12 cellular contexts compared by ENCODE assay signal in the genomic region with DNA sequence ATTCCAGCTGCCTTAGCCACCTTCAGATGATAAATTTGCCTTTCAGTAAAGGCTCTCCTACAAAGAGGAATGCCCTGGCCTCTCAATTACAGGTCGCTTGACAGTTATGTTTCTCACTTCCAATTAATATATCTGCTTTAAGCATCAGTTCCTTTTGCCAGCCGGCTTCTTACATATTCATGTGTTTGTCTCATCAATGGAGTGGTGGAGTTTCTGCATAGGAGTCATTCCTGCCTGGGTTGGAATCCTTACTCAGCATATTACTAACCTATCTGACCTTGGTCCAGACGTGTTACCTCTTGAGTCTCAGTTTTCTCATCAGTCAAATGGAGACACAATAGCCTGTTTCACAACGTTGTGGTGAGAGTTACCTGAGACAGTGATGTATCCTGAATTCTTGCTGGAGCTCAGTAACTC. TPM values are rescaled to one million over a fixed set of nuclear protein-coding genes. Genes with fewer than 3 reads are reported as not detected.
DNase-seq lines count a peak whose midpoint lies in the region; ATAC-seq and TF ChIP-seq lines count a peak whose summit lies in the region.
"Had no signal": no experiment of that assay in that cellular context is flagged by ENCODE, and none has a peak within 500 bp of the region (broad histone marks: within the 10 kb centered on the region; RNA-seq: fewer than 3 reads in every experiment).

No MANE protein-coding gene starts in this region.

- no peak overlapping the region for H3K4ac ChIP-seq in mesendoderm (ENCODE audit: low read depth, low read length)

- H3K27ac ChIP-seq in HUES64 (ENCODE audit: low read depth, low read length) (peak overlapping the region; percentile 46; the same call in 1 of the 2 replicates), mesendoderm (ENCODE audit: low read depth, low read length) (no peak overlapping the region)

- 69% methylated on average over 4 of the region's 4 CpGs for WGBS in HUES64
- no CpG with 5 or more reads among the region's 4 CpGs for WGBS in mesendoderm (ENCODE audit: extremely low coverage, insufficient coverage, low lambda C conversion rate)

- CTCF ChIA-PET in Calu3 (lab: Charles Lee) = interaction anchor here (0.6 to 3.3 kb wide), 8 partner anchors 10 to 119 kb away, joined by 3 to 59 read pairs (median 8); a partner anchor contains a TSS

- no peak overlapping the region for H3K4me2 ChIP-seq in mesendoderm (ENCODE audit: low read length)

- H4K8ac ChIP-seq in mesendoderm (ENCODE audit: low read depth, low read length) = no peak overlapping the region

- H3K27me3 ChIP-seq in HUES64 (ENCODE audit: insufficient read depth, low read length) (no peaks in the 10 kb centered on the region), mesendoderm (ENCODE audit: insufficient read depth, low read length, poor library complexity) (no peaks in the 10 kb centered on the region)
- H3K27me3 ChIP-seq: left lung, tibial nerve had no signal

- no peak overlapping the region for H2BK15ac ChIP-seq in mesendoderm (replicated peaks; ENCODE audit: low read depth)

- H3K4me1 Mint-ChIP-seq in Calu3 (ENCODE audit: low read depth, unreplicated experiment) = peaks cover 29% of the 10 kb centered on the region
- H3K4me1 Mint-ChIP-seq in activated naive CD8-positive, alpha-beta T cell treated with anti-CD3 and anti-CD28 coated beads, Interleukin-2, amount 50 U/mL, for 24 hours = peaks cover 43% of the 10 kb centered on the region

- no peak overlapping the region for H3K56ac ChIP-seq in mesendoderm (ENCODE audit: low read length)

- H3K9ac ChIP-seq in HUES64 (ENCODE audit: low read depth, low read length) (no peak overlapping the region), mesendoderm (ENCODE audit: low read length) (peak overlapping the region; percentile 5)
- H3K9ac ChIP-seq: parathyroid adenoma had no signal

- H2BK5ac ChIP-seq in mesendoderm (ENCODE audit: low read length) = no peak overlapping the region

- DNase-seq in Calu3 (no peak), mesendoderm (no peak), activated gamma-delta T cell treated with Interleukin-2 at 50 U/mL for 16 hours (no peak), GM03348 (ENCODE audit: low spot score) (no peak), nucleus accumbens (lab: John Stamatoyannopoulos, UW) (no peak), activated gamma-delta T cell (lab: John Stamatoyannopoulos, UW) (no peak)
- no peak for DNase-seq in activated naive CD8-positive, alpha-beta T cell treated with anti-CD3 and anti-CD28 coated beads, Interleukin-2, amount 50 U/mL, for 24 hours
- DNase-seq: stimulated activated CD4-positive, alpha-beta T cell treated with anti-CD3 and anti-CD28 coated beads, Interleukin-4, amount 100 ng/mL, for 1 hour had no signal

- H3K79me2 ChIP-seq in mesendoderm (ENCODE audit: control insufficient read depth, insufficient read depth, low read length) = no peaks in the 10 kb centered on the region
- H3K79me2 ChIP-seq: parathyroid adenoma had no signal

- H4K5ac ChIP-seq in mesendoderm (ENCODE audit: low read length) = no peak overlapping the region

- peak overlapping the region; percentile 96 for H3K27ac Mint-ChIP-seq in Calu3 (ENCODE audit: unreplicated experiment)
- H3K27ac Mint-ChIP-seq in activated naive CD8-positive, alpha-beta T cell treated with anti-CD3 and anti-CD28 coated beads, Interleukin-2, amount 50 U/mL, for 24 hours = peak overlapping the region; percentile 94

- no peak overlapping the region for H2BK120ac ChIP-seq in mesendoderm (ENCODE audit: low read depth, low read length)

- H3K9me3 Mint-ChIP-seq in Calu3 (ENCODE audit: low read depth, unreplicated experiment) = no peaks in the 10 kb centered on the region
- H3K9me3 Mint-ChIP-seq in activated naive CD8-positive, alpha-beta T cell treated with anti-CD3 and anti-CD28 coated beads, Interleukin-2, amount 50 U/mL, for 24 hours = no peaks in the 10 kb centered on the region

- no peaks in the 10 kb centered on the region for H3K36me3 ChIP-seq in HUES64 (ENCODE audit: insufficient read depth, low read length)
- no peaks in the 10 kb centered on the region for H3K36me3 ChIP-seq in mesendoderm (ENCODE audit: control insufficient read depth, insufficient read depth, low read length)
- H3K36me3 ChIP-seq: left lung, tibial nerve had no signal

- H2AK5ac ChIP-seq in mesendoderm (ENCODE audit: low read length) = no peak overlapping the region

- peaks cover 22% of the 10 kb centered on the region for H3K36me3 Mint-ChIP-seq in Calu3 (ENCODE audit: insufficient read depth, unreplicated experiment)
- H3K36me3 Mint-ChIP-seq in activated naive CD8-positive, alpha-beta T cell treated with anti-CD3 and anti-CD28 coated beads, Interleukin-2, amount 50 U/mL, for 24 hours (ENCODE audit: low read depth) = no peaks in the 10 kb centered on the region

- H3K4me3 ChIP-seq in HUES64 (ENCODE audit: low read length) (no peak overlapping the region), mesendoderm (ENCODE audit: low read length) (no peak overlapping the region)
- H3K4me3 ChIP-seq: left lung, tibial nerve had no signal

- no peak overlapping the region for H3K23ac ChIP-seq in mesendoderm (ENCODE audit: low read length)

- H3K4me1 ChIP-seq in HUES64 (ENCODE audit: insufficient read depth, low read length) (peaks cover 22% of the 10 kb centered on the region), mesendoderm (ENCODE audit: control insufficient read depth, low read depth, low read length) (no peaks in the 10 kb centered on the region)

- H3K79me1 ChIP-seq in mesendoderm (ENCODE audit: low read length) = no peaks in the 10 kb centered on the region

- no peaks in the 10 kb centered on the region for H3K9me3 ChIP-seq in HUES64 (ENCODE audit: insufficient read depth, low read depth, low read length)
- H3K9me3 ChIP-seq: left lung, tibial nerve had no signal

- no TSS peak for BruUV-seq in Calu3 (replicated peaks; lab: Mats Ljungman, UMichigan)

- no peaks in the 10 kb centered on the region for H3K27me3 Mint-ChIP-seq in Calu3 (ENCODE audit: unreplicated experiment)
- H3K27me3 Mint-ChIP-seq in activated naive CD8-positive, alpha-beta T cell treated with anti-CD3 and anti-CD28 coated beads, Interleukin-2, amount 50 U/mL, for 24 hours = no peaks in the 10 kb centered on the region

- intact Hi-C loops in Calu3 (cut with micrococcal nuclease; ENCODE audit: unreplicated experiment) = loop anchor here (5.0 to 10.0 kb wide), 3 partner anchors 72 to 255 kb away; a partner anchor contains a TSS

- H3K18ac ChIP-seq in mesendoderm (ENCODE audit: low read length) = peak overlapping the region; percentile 56

- no peak for ATAC-seq in activated naive CD8-positive, alpha-beta T cell treated with anti-CD3 and anti-CD28 coated beads, Interleukin-2, amount 50 U/mL, for 24 hours

- no peak for TF ChIP-seq CTCF in Calu3 (IDR thresholded peaks at IDR 0.05; ENCODE audit: unreplicated experiment)

- H3K4me3 Mint-ChIP-seq in Calu3 (ENCODE audit: low read depth, unreplicated experiment) = no peak overlapping the region
- no peak overlapping the region for H3K4me3 Mint-ChIP-seq in activated naive CD8-positive, alpha-beta T cell treated with anti-CD3 and anti-CD28 coated beads, Interleukin-2, amount 50 U/mL, for 24 hours

RNA-seq across cellular contexts. Expression of a gene that starts 9.4 kb away (rescaled TPM):
- total RNA-seq in Calu3 (2022) = 12.4 and 13.0 TPM in 2 replicates
- 12.8 TPM for polyA plus RNA-seq in HUES64 (2013, experiment 1 of 2)
- polyA plus RNA-seq in HUES64 (2013, experiment 2 of 2) = 13.9 TPM
- 19.5 TPM for polyA plus RNA-seq in mesendoderm (2013, experiment 1 of 2)
- 19.7 TPM for polyA plus RNA-seq in mesendoderm (2013, experiment 2 of 2)

RNA-seq across cellular contexts. Expression of a gene that starts 14.0 kb away (rescaled TPM):
- total RNA-seq in Calu3 (2022) = 112 and 125 TPM in 2 replicates
- 330 TPM for polyA plus RNA-seq in HUES64 (2013, experiment 1 of 2)
- 382 TPM for polyA plus RNA-seq in HUES64 (2013, experiment 2 of 2)
- polyA plus RNA-seq in mesendoderm (2013, experiment 1 of 2) = 620 TPM
- polyA plus RNA-seq in mesendoderm (2013, experiment 2 of 2) = 625 TPM

RNA-seq across cellular contexts. Expression of a gene that starts 17.1 kb away (rescaled TPM):
- 57.6 and 58.3 TPM in 2 replicates for total RNA-seq in Calu3 (2022)
- polyA plus RNA-seq in HUES64 (2013, experiment 1 of 2) = 151 TPM
- polyA plus RNA-seq in HUES64 (2013, experiment 2 of 2) = 160 TPM
- 156 TPM for polyA plus RNA-seq in mesendoderm (2013, experiment 1 of 2)
- 156 TPM for polyA plus RNA-seq in mesendoderm (2013, experiment 2 of 2)
